ENCODE assay signal across 1 cellular context in the genomic region with DNA sequence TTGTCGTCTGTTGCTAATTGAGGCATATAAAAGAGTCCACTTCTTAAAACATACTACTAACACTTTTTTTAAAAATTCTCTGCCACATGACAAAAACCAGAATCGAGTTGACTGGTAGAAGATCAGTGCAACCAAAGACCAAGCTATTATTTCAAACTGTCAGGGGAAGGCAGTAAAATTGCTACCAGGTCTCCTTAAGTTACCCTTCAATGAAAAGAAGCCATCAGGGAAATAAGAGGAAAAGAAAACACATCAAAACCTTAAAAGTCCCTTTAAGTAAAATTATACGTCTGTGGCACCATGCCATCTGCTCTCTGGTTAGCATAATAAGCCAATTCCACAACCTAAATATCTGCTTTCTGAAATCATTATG.
TF ChIP-seq lines count a peak whose summit lies in the region.

No MANE protein-coding gene starts in this region.

TF ChIP-seq in GM23338, 12 proteins besides CTCF, POLR2A, EP300 and RAD21 (continued from another document):
- TF ChIP-seq, protein P1, sequence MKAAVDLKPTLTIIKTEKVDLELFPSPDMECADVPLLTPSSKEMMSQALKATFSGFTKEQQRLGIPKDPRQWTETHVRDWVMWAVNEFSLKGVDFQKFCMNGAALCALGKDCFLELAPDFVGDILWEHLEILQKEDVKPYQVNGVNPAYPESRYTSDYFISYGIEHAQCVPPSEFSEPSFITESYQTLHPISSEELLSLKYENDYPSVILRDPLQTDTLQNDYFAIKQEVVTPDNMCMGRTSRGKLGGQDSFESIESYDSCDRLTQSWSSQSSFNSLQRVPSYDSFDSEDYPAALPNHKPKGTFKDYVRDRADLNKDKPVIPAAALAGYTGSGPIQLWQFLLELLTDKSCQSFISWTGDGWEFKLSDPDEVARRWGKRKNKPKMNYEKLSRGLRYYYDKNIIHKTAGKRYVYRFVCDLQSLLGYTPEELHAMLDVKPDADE (IDR thresholded peaks at IDR 0.05): no peak
- no peak for TF ChIP-seq EZH2 (IDR thresholded peaks at IDR 0.05; ENCODE audit: low read depth, unreplicated experiment)
- TF ChIP-seq ZNF331 (CRISPR knock-in tag; IDR thresholded peaks at IDR 0.05; ENCODE audit: low read depth): no peak
- TF ChIP-seq ZNF462 (CRISPR knock-in tag; IDR thresholded peaks at IDR 0.05): no peak
- TF ChIP-seq JUNB (IDR thresholded peaks at IDR 0.05; ENCODE audit: unreplicated experiment): no peak
- TF ChIP-seq, protein P2, sequence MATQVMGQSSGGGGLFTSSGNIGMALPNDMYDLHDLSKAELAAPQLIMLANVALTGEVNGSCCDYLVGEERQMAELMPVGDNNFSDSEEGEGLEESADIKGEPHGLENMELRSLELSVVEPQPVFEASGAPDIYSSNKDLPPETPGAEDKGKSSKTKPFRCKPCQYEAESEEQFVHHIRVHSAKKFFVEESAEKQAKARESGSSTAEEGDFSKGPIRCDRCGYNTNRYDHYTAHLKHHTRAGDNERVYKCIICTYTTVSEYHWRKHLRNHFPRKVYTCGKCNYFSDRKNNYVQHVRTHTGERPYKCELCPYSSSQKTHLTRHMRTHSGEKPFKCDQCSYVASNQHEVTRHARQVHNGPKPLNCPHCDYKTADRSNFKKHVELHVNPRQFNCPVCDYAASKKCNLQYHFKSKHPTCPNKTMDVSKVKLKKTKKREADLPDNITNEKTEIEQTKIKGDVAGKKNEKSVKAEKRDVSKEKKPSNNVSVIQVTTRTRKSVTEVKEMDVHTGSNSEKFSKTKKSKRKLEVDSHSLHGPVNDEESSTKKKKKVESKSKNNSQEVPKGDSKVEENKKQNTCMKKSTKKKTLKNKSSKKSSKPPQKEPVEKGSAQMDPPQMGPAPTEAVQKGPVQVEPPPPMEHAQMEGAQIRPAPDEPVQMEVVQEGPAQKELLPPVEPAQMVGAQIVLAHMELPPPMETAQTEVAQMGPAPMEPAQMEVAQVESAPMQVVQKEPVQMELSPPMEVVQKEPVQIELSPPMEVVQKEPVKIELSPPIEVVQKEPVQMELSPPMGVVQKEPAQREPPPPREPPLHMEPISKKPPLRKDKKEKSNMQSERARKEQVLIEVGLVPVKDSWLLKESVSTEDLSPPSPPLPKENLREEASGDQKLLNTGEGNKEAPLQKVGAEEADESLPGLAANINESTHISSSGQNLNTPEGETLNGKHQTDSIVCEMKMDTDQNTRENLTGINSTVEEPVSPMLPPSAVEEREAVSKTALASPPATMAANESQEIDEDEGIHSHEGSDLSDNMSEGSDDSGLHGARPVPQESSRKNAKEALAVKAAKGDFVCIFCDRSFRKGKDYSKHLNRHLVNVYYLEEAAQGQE (IDR thresholded peaks at IDR 0.05; ENCODE audit: unreplicated experiment): no peak
- no peak for TF ChIP-seq ZNF114 (CRISPR knock-in tag; IDR thresholded peaks at IDR 0.05)
- TF ChIP-seq CREB1 (CRISPR knock-in tag; IDR thresholded peaks at IDR 0.05; ENCODE audit: low read depth): no peak
